ENCODE assay signal across 34 cellular contexts in genomic region chr9:33192493-33193245, GRCh38. TPM values are rescaled to one million over a fixed set of nuclear protein-coding genes. Genes with fewer than 3 reads are reported as not detected.
DNase-seq lines count a peak whose midpoint lies in the region; ATAC-seq and TF ChIP-seq lines count a peak whose summit lies in the region.
"Had no signal": no experiment of that assay in that cellular context is flagged by ENCODE, and none has a peak within 500 bp of the region (broad histone marks: within the 10 kb centered on the region; RNA-seq: fewer than 3 reads in every experiment).

No MANE protein-coding gene starts in this region.

- intact Hi-C loops in vagina (cut with DNase I), result no loop called here

- no peak for TF ChIP-seq POLR2A in vagina (IDR thresholded peaks at IDR 0.05)

- no peaks in the 10 kb centered on the region for H3K36me3 Mint-ChIP-seq in nephron (ENCODE audit: low read depth)
- no peaks in the 10 kb centered on the region for H3K36me3 Mint-ChIP-seq in activated T-cell treated with anti-CD3 and anti-CD28 coated beads, Interleukin-2, amount 50 U/mL, for 72 hours (ENCODE audit: insufficient read depth in 2 of 2)
- H3K36me3 Mint-ChIP-seq: CD4-positive, CD25-positive, alpha-beta regulatory T cell; naive thymus-derived CD4-positive, alpha-beta T cell; stimulated activated effector memory CD8-positive, alpha-beta T cell treated with anti-CD3 and anti-CD28 coated beads, Interleukin-12 subunit alpha, Interleukin-12 subunit beta, amount 100 ng/mL, for 72 hours had no signal

- H3K4me1 ChIP-seq in vagina, result peaks cover 47% of the 10 kb centered on the region
- H3K4me1 ChIP-seq: lower lobe of right lung had no signal

- no peaks in the 10 kb centered on the region for H3K27me3 Mint-ChIP-seq in nephron (ENCODE audit: low read depth)
- no peaks in the 10 kb centered on the region for H3K27me3 Mint-ChIP-seq in activated T-cell treated with anti-CD3 and anti-CD28 coated beads, Interleukin-2, amount 50 U/mL, for 72 hours (ENCODE audit: low read depth)
- H3K27me3 Mint-ChIP-seq: central memory CD8-positive, alpha-beta T cell had no signal

- H3K36me3 ChIP-seq in vagina, result no peaks in the 10 kb centered on the region
- H3K36me3 ChIP-seq: esophagus muscularis mucosa, gastroesophageal sphincter, lower lobe of right lung, MG63, suprapubic skin had no signal

- H3K4me3 Mint-ChIP-seq in nephron, result no peak overlapping the region
- H3K4me3 Mint-ChIP-seq in activated T-cell treated with anti-CD3 and anti-CD28 coated beads, Interleukin-2, amount 50 U/mL, for 72 hours, result no peak overlapping the region
- H3K4me3 Mint-ChIP-seq: CD4-positive, CD25-positive, alpha-beta regulatory T cell; central memory CD8-positive, alpha-beta T cell; naive thymus-derived CD4-positive, alpha-beta T cell; stimulated activated effector memory CD8-positive, alpha-beta T cell treated with anti-CD3 and anti-CD28 coated beads, Interleukin-12 subunit alpha, Interleukin-12 subunit beta, amount 100 ng/mL, for 72 hours; T-helper 17 cell had no signal

- TF ChIP-seq CTCF in nephron (IDR thresholded peaks at IDR 0.05; ENCODE audit: unreplicated experiment in 3 of 3) (no peak), vagina (IDR thresholded peaks at IDR 0.05) (no peak)

- ATAC-seq in SK-N-SH treated with all-trans-retinoic acid at 6 μM for 48 hours (peak; percentile 69), HG03159 (IDR thresholded peaks at IDR 0.05; ENCODE audit: unreplicated experiment) (no peak)
- ATAC-seq in activated T-cell treated with anti-CD3 and anti-CD28 coated beads, Interleukin-2, amount 50 U/mL, for 72 hours (replicated peaks in 1 of 2), result no peak
- ATAC-seq: gastroesophageal sphincter; lower lobe of right lung; naive thymus-derived CD4-positive, alpha-beta T cell; psoas muscle; stimulated activated effector memory CD8-positive, alpha-beta T cell treated with anti-CD3 and anti-CD28 coated beads, Interleukin-12 subunit alpha, Interleukin-12 subunit beta, amount 100 ng/mL, for 72 hours; T-helper 17 cell had no signal

- no peaks in the 10 kb centered on the region for H3K27me3 ChIP-seq in vagina
- H3K27me3 ChIP-seq: esophagus muscularis mucosa, gastroesophageal sphincter, MG63, suprapubic skin had no signal

- peak; percentile 2 for DNase-seq in NCI-H2171 treated with DMSO at 0.1 percent for 48 hours (lab: John Stamatoyannopoulos, UW)
- no peak for DNase-seq in NCI-H2171 (lab: John Stamatoyannopoulos, UW)
- no peak for DNase-seq in vagina (ENCODE audit: extremely low spot score in 2 of 2)
- DNase-seq in GM19240 (ENCODE audit: insufficient read length, low spot score), result no peak
- no peak for DNase-seq in activated T-cell treated with anti-CD3 and anti-CD28 coated beads, Interleukin-2, amount 50 U/mL, for 72 hours
- DNase-seq: 8988T; activated CD4-positive, alpha-beta T cell treated with anti-CD3 and anti-CD28 coated beads, Interleukin-2, amount 50 U/mL, for 48 hours; activated T-cell treated with anti-CD3 and anti-CD28 coated beads, Interleukin-2, amount 50 U/mL, for 48 hours; Calu3; CD4-positive, CD25-positive, alpha-beta regulatory T cell; DND-41; hippocampal formation; KG1; lower lobe of right lung; MG63; naive thymus-derived CD4-positive, alpha-beta T cell; NCI-H1105 treated with DMSO at 0.1 percent for 48 hours; NCI-H2081; NCI-H345; NCI-H748 treated with DMSO at 0.1 percent for 48 hours; psoas muscle; RPMI8226; T-helper 17 cell had no signal

- H3K9me3 ChIP-seq in vagina, result no peaks in the 10 kb centered on the region
- H3K9me3 ChIP-seq: esophagus muscularis mucosa, gastroesophageal sphincter, lower lobe of right lung, MG63, psoas muscle, suprapubic skin had no signal

- peak overlapping the region; percentile 19 to 83 (median 74) for H3K27ac Mint-ChIP-seq in nephron
- H3K27ac Mint-ChIP-seq in activated T-cell treated with anti-CD3 and anti-CD28 coated beads, Interleukin-2, amount 50 U/mL, for 72 hours, result no peak overlapping the region
- H3K27ac Mint-ChIP-seq: CD4-positive, CD25-positive, alpha-beta regulatory T cell; naive thymus-derived CD4-positive, alpha-beta T cell; stimulated activated effector memory CD8-positive, alpha-beta T cell treated with anti-CD3 and anti-CD28 coated beads, Interleukin-12 subunit alpha, Interleukin-12 subunit beta, amount 100 ng/mL, for 72 hours; T-helper 17 cell had no signal

- H3K4me3 ChIP-seq in vagina, result no peak overlapping the region
- H3K4me3 ChIP-seq: esophagus muscularis mucosa, gastroesophageal sphincter, lower lobe of right lung, MG63, psoas muscle, suprapubic skin had no signal

- peaks cover 59% of the 10 kb centered on the region for H3K4me1 Mint-ChIP-seq in nephron
- no peaks in the 10 kb centered on the region for H3K4me1 Mint-ChIP-seq in activated T-cell treated with anti-CD3 and anti-CD28 coated beads, Interleukin-2, amount 50 U/mL, for 72 hours (ENCODE audit: low read depth)
- H3K4me1 Mint-ChIP-seq: CD4-positive, CD25-positive, alpha-beta regulatory T cell; central memory CD8-positive, alpha-beta T cell; stimulated activated effector memory CD8-positive, alpha-beta T cell treated with anti-CD3 and anti-CD28 coated beads, Interleukin-12 subunit alpha, Interleukin-12 subunit beta, amount 100 ng/mL, for 72 hours had no signal

- H3K27ac ChIP-seq in vagina, result peak overlapping the region; percentile 65
- H3K27ac ChIP-seq: esophagus muscularis mucosa, gastroesophageal sphincter, lower lobe of right lung, psoas muscle, suprapubic skin had no signal

- no peaks in the 10 kb centered on the region for H3K9me3 Mint-ChIP-seq in nephron
- no peaks in the 10 kb centered on the region for H3K9me3 Mint-ChIP-seq in activated T-cell treated with anti-CD3 and anti-CD28 coated beads, Interleukin-2, amount 50 U/mL, for 72 hours
- H3K9me3 Mint-ChIP-seq: CD4-positive, CD25-positive, alpha-beta regulatory T cell; central memory CD8-positive, alpha-beta T cell; naive thymus-derived CD4-positive, alpha-beta T cell; stimulated activated effector memory CD8-positive, alpha-beta T cell treated with anti-CD3 and anti-CD28 coated beads, Interleukin-12 subunit alpha, Interleukin-12 subunit beta, amount 100 ng/mL, for 72 hours had no signal

TF ChIP-seq in SK-N-SH treated with all-trans-retinoic acid at 6 μM for 48 hours, 23 proteins besides CTCF, POLR2A, EP300 and RAD21 (continues in another document):
- no peak for TF ChIP-seq RARB (CRISPR knock-in tag; IDR thresholded peaks at IDR 0.05)
- TF ChIP-seq PATZ1 (CRISPR knock-in tag; IDR thresholded peaks at IDR 0.05; ENCODE audit: borderline replicate concordance), result no peak
- TF ChIP-seq BACH2 (CRISPR knock-in tag; IDR thresholded peaks at IDR 0.05; ENCODE audit: borderline replicate concordance), result no peak
- TF ChIP-seq ZNF8 (CRISPR knock-in tag; IDR thresholded peaks at IDR 0.05), result no peak
- TF ChIP-seq PPARA (CRISPR knock-in tag; IDR thresholded peaks at IDR 0.05; ENCODE audit: borderline replicate concordance), result no peak
- no peak for TF ChIP-seq ZFP30 (CRISPR knock-in tag; IDR thresholded peaks at IDR 0.05)
- TF ChIP-seq TCF4 (CRISPR knock-in tag; IDR thresholded peaks at IDR 0.05; ENCODE audit: borderline replicate concordance), result no peak
- no peak for TF ChIP-seq ESRRG (CRISPR knock-in tag; IDR thresholded peaks at IDR 0.05)
- no peak for TF ChIP-seq TSHZ2 (CRISPR knock-in tag; IDR thresholded peaks at IDR 0.05)
- no peak for TF ChIP-seq ZC3H10 (CRISPR knock-in tag; IDR thresholded peaks at IDR 0.05)
- TF ChIP-seq TOX (CRISPR knock-in tag; IDR thresholded peaks at IDR 0.05; ENCODE audit: borderline replicate concordance), result no peak

RNA-seq across cellular contexts. Expression of gene B4GALT1, which starts 25.5 kb away (rescaled TPM):
- total RNA-seq in vagina, result 85.2 TPM
- total RNA-seq in activated T-cell treated with anti-CD3 and anti-CD28 coated beads, Interleukin-2, amount 50 U/mL, for 72 hours, result 10 to 100 TPM; 72.2 to 91.9 TPM

RNA-seq across cellular contexts. Expression of gene SPINK4, which starts 47.3 kb away (rescaled TPM):
- total RNA-seq in vagina, result not detected
- total RNA-seq in activated T-cell treated with anti-CD3 and anti-CD28 coated beads, Interleukin-2, amount 50 U/mL, for 72 hours, result not detected
- total RNA-seq: Calu3; CD4-positive, CD25-positive, alpha-beta regulatory T cell; dermis microvascular lymphatic vessel endothelial cell; esophagus muscularis mucosa; gastroesophageal sphincter; H1; lower lobe of right lung; naive thymus-derived CD4-positive, alpha-beta T cell; psoas muscle; suprapubic skin; T-helper 17 cell; ureter had no signal
